ENCODE assay signal across 1 cellular context in genomic region chr4:56387023-56388001, GRCh38.
TF ChIP-seq lines count a peak whose summit lies in the region.

A gene with protein sequence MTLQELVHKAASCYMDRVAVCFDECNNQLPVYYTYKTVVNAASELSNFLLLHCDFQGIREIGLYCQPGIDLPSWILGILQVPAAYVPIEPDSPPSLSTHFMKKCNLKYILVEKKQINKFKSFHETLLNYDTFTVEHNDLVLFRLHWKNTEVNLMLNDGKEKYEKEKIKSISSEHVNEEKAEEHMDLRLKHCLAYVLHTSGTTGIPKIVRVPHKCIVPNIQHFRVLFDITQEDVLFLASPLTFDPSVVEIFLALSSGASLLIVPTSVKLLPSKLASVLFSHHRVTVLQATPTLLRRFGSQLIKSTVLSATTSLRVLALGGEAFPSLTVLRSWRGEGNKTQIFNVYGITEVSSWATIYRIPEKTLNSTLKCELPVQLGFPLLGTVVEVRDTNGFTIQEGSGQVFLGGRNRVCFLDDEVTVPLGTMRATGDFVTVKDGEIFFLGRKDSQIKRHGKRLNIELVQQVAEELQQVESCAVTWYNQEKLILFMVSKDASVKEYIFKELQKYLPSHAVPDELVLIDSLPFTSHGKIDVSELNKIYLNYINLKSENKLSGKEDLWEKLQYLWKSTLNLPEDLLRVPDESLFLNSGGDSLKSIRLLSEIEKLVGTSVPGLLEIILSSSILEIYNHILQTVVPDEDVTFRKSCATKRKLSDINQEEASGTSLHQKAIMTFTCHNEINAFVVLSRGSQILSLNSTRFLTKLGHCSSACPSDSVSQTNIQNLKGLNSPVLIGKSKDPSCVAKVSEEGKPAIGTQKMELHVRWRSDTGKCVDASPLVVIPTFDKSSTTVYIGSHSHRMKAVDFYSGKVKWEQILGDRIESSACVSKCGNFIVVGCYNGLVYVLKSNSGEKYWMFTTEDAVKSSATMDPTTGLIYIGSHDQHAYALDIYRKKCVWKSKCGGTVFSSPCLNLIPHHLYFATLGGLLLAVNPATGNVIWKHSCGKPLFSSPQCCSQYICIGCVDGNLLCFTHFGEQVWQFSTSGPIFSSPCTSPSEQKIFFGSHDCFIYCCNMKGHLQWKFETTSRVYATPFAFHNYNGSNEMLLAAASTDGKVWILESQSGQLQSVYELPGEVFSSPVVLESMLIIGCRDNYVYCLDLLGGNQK (minus strand): TSS chr4:56387491. CDS start chr4:56384299, 3,192 bp downstream.

TF ChIP-seq in K562, 482 proteins besides CTCF, POLR2A, EP300 and RAD21 (continued from another document and continues in another):
- TF ChIP-seq, protein P1, sequence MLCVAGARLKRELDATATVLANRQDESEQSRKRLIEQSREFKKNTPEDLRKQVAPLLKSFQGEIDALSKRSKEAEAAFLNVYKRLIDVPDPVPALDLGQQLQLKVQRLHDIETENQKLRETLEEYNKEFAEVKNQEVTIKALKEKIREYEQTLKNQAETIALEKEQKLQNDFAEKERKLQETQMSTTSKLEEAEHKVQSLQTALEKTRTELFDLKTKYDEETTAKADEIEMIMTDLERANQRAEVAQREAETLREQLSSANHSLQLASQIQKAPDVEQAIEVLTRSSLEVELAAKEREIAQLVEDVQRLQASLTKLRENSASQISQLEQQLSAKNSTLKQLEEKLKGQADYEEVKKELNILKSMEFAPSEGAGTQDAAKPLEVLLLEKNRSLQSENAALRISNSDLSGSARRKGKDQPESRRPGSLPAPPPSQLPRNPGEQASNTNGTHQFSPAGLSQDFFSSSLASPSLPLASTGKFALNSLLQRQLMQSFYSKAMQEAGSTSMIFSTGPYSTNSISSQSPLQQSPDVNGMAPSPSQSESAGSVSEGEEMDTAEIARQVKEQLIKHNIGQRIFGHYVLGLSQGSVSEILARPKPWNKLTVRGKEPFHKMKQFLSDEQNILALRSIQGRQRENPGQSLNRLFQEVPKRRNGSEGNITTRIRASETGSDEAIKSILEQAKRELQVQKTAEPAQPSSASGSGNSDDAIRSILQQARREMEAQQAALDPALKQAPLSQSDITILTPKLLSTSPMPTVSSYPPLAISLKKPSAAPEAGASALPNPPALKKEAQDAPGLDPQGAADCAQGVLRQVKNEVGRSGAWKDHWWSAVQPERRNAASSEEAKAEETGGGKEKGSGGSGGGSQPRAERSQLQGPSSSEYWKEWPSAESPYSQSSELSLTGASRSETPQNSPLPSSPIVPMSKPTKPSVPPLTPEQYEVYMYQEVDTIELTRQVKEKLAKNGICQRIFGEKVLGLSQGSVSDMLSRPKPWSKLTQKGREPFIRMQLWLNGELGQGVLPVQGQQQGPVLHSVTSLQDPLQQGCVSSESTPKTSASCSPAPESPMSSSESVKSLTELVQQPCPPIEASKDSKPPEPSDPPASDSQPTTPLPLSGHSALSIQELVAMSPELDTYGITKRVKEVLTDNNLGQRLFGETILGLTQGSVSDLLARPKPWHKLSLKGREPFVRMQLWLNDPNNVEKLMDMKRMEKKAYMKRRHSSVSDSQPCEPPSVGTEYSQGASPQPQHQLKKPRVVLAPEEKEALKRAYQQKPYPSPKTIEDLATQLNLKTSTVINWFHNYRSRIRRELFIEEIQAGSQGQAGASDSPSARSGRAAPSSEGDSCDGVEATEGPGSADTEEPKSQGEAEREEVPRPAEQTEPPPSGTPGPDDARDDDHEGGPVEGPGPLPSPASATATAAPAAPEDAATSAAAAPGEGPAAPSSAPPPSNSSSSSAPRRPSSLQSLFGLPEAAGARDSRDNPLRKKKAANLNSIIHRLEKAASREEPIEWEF (CRISPR knock-in tag; IDR thresholded peaks at IDR 0.05), result no peak
- TF ChIP-seq FOXP1 (CRISPR knock-in tag; IDR thresholded peaks at IDR 0.05), result peak; percentile 85
- TF ChIP-seq ZNF311 (CRISPR knock-in tag; IDR thresholded peaks at IDR 0.05), result no peak
- no peak; the same call in 1 of the 2 replicates for TF ChIP-seq ZNF24 (IDR thresholded peaks at IDR 0.05)
- TF ChIP-seq STAT5A (IDR thresholded peaks at IDR 0.05; ENCODE audit: borderline replicate concordance, low read length), result no peak; the same call in 1 of the 2 replicates
- peak; percentile 55; the same call in 1 of the 2 replicates for TF ChIP-seq ETS1 (conservative IDR thresholded peaks at IDR 0.05; ENCODE audit: control insufficient read depth, low read depth, low read length)
- no peak for TF ChIP-seq RBM34 (IDR thresholded peaks at IDR 0.05; ENCODE audit: borderline replicate concordance, insufficient read depth, low read length)
- peak; percentile 47 to 58; a peak in 3 of 4 replicates for TF ChIP-seq MAZ (CRISPR knock-in tag; conservative IDR thresholded peaks at IDR 0.05 in 1 of 2, IDR thresholded peaks at IDR 0.05 in 1 of 2)
- TF ChIP-seq HES1 (IDR thresholded peaks at IDR 0.05; ENCODE audit: low read depth), result no peak
- peak; percentile 66 for TF ChIP-seq FOXM1 (IDR thresholded peaks at IDR 0.05; ENCODE audit: low read depth)
- no peak for TF ChIP-seq FOXM1 (CRISPR knock-in tag; IDR thresholded peaks at IDR 0.05; ENCODE audit: low read depth)
- TF ChIP-seq PYGO2 (tag; IDR thresholded peaks at IDR 0.05), result no peak
- no peak; the same call in 1 of the 2 replicates for TF ChIP-seq SOX6 (IDR thresholded peaks at IDR 0.05)
- TF ChIP-seq ZNF408 (CRISPR knock-in tag; IDR thresholded peaks at IDR 0.05; ENCODE audit: low read depth), result no peak
- no peak for TF ChIP-seq ZNF740 (CRISPR knock-in tag; IDR thresholded peaks at IDR 0.05)
- no peak for TF ChIP-seq ZNF740 (tag; IDR thresholded peaks at IDR 0.05)
- TF ChIP-seq SRSF7 (optimal IDR thresholded peaks at IDR 0.05; ENCODE audit: low read depth, low read length), result no peak
- peak; percentile 95 for TF ChIP-seq MYC (IDR thresholded peaks at IDR 0.05; ENCODE audit: low read depth, low read length)
- peak; percentile 84 for TF ChIP-seq MYC (CRISPR knock-in tag; IDR thresholded peaks at IDR 0.05; ENCODE audit: borderline replicate concordance, low read depth)
- peak; percentile 95 for TF ChIP-seq POLR2H (tag; IDR thresholded peaks at IDR 0.05; ENCODE audit: low read depth)
- peak; percentile 39; the same call in 1 of the 2 replicates for TF ChIP-seq CEBPG (CRISPR knock-in tag; IDR thresholded peaks at IDR 0.05)
- TF ChIP-seq CEBPG (tag; conservative IDR thresholded peaks at IDR 0.05 in 1 of 2, IDR thresholded peaks at IDR 0.05 in 1 of 2), result peak; percentile 49 to 62; a peak in 3 of 4 replicates
- peak; percentile 58 for TF ChIP-seq BHLHE40 (IDR thresholded peaks at IDR 0.05; ENCODE audit: low read length)
- no peak for TF ChIP-seq STAT5B (CRISPR knock-in tag; IDR thresholded peaks at IDR 0.05)
- no peak for TF ChIP-seq SPI1 (IDR thresholded peaks at IDR 0.05; ENCODE audit: borderline replicate concordance, low read depth, low read length)
- TF ChIP-seq ESRRB (CRISPR knock-in tag; IDR thresholded peaks at IDR 0.05; ENCODE audit: borderline replicate concordance), result no peak
- TF ChIP-seq XRCC5 (IDR thresholded peaks at IDR 0.05; ENCODE audit: low read depth, low read length), result no peak
- peak; percentile 39 to 89 for TF ChIP-seq FOXA3 (CRISPR knock-in tag; conservative IDR thresholded peaks at IDR 0.05 in 1 of 2, IDR thresholded peaks at IDR 0.05 in 1 of 2)
- peak; percentile 57; the same call in 1 of the 2 replicates for TF ChIP-seq MXI1 (IDR thresholded peaks at IDR 0.05; ENCODE audit: low read depth, low read length)
- TF ChIP-seq PCBP2 (IDR thresholded peaks at IDR 0.05; ENCODE audit: low read depth, low read length, poor library complexity, severe bottlenecking), result no peak
- TF ChIP-seq, protein P2, sequence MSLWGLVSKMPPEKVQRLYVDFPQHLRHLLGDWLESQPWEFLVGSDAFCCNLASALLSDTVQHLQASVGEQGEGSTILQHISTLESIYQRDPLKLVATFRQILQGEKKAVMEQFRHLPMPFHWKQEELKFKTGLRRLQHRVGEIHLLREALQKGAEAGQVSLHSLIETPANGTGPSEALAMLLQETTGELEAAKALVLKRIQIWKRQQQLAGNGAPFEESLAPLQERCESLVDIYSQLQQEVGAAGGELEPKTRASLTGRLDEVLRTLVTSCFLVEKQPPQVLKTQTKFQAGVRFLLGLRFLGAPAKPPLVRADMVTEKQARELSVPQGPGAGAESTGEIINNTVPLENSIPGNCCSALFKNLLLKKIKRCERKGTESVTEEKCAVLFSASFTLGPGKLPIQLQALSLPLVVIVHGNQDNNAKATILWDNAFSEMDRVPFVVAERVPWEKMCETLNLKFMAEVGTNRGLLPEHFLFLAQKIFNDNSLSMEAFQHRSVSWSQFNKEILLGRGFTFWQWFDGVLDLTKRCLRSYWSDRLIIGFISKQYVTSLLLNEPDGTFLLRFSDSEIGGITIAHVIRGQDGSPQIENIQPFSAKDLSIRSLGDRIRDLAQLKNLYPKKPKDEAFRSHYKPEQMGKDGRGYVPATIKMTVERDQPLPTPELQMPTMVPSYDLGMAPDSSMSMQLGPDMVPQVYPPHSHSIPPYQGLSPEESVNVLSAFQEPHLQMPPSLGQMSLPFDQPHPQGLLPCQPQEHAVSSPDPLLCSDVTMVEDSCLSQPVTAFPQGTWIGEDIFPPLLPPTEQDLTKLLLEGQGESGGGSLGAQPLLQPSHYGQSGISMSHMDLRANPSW (CRISPR knock-in tag; IDR thresholded peaks at IDR 0.05), result no peak
- TF ChIP-seq ZFP91 (CRISPR knock-in tag; IDR thresholded peaks at IDR 0.05), result no peak
- TF ChIP-seq, protein P3, sequence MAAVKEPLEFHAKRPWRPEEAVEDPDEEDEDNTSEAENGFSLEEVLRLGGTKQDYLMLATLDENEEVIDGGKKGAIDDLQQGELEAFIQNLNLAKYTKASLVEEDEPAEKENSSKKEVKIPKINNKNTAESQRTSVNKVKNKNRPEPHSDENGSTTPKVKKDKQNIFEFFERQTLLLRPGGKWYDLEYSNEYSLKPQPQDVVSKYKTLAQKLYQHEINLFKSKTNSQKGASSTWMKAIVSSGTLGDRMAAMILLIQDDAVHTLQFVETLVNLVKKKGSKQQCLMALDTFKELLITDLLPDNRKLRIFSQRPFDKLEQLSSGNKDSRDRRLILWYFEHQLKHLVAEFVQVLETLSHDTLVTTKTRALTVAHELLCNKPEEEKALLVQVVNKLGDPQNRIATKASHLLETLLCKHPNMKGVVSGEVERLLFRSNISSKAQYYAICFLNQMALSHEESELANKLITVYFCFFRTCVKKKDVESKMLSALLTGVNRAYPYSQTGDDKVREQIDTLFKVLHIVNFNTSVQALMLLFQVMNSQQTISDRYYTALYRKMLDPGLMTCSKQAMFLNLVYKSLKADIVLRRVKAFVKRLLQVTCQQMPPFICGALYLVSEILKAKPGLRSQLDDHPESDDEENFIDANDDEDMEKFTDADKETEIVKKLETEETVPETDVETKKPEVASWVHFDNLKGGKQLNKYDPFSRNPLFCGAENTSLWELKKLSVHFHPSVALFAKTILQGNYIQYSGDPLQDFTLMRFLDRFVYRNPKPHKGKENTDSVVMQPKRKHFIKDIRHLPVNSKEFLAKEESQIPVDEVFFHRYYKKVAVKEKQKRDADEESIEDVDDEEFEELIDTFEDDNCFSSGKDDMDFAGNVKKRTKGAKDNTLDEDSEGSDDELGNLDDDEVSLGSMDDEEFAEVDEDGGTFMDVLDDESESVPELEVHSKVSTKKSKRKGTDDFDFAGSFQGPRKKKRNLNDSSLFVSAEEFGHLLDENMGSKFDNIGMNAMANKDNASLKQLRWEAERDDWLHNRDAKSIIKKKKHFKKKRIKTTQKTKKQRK (IDR thresholded peaks at IDR 0.05; ENCODE audit: borderline replicate concordance, low read depth, low read length), result no peak
- 0 out of 2 replicates have a peak, but pooled peaks have one; percentile 26 for TF ChIP-seq ZZZ3 (IDR thresholded peaks at IDR 0.05)
- no peak for TF ChIP-seq SNIP1 (IDR thresholded peaks at IDR 0.05; ENCODE audit: low read depth)
- TF ChIP-seq BDP1 (IDR thresholded peaks at IDR 0.05; ENCODE audit: insufficient read depth, insufficient read length), result no peak
